Comparison of ENCODE assay signal across 8 cellular contexts in the genomic region with DNA sequence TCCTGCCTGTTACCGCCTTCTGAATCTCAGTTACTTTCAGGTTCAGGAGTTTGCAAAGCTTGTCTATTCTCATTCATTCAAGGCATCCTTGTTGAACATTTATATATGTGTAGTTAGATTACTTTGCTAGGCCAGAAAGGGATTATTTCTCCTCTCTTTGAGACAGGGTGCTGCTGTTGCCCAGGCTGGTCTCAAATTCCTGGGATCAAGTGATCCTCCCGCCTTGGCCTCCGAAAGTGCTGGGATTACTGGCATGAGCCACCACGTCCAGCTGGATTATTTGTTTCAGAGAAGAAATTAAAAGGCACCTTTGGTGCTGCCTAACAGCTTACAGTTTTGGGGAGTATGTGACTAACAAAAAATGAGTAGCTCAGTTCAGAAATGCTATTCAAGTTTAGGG. TPM values are rescaled to one million over a fixed set of nuclear protein-coding genes. Genes with fewer than 3 reads are reported as not detected.
DNase-seq lines count a peak whose midpoint lies in the region; ATAC-seq and TF ChIP-seq lines count a peak whose summit lies in the region.

No MANE protein-coding gene starts in this region.

- H3K4me1 ChIP-seq in SJCRH30 (no peaks in the 10 kb centered on the region), fibroblast of lung (ENCODE audit: control insufficient read depth, extremely low read depth, insufficient read depth, low read length) (peaks cover 7% of the 10 kb centered on the region), rectal smooth muscle tissue (ENCODE audit: control insufficient read depth, insufficient read depth, low read length) (peaks cover 11% of the 10 kb centered on the region)

- no peak for DNase-seq in SJCRH30
- no peak for DNase-seq in fibroblast of lung (ENCODE audit: low read depth in 2 of 2)
- no peak for DNase-seq in NCI-H2081 (lab: John Stamatoyannopoulos, UW)
- DNase-seq in SW480 (ENCODE audit: low spot score): no peak
- DNase-seq in NCI-H2107 (lab: John Stamatoyannopoulos, UW): no peak

- TF ChIP-seq CTCF in fibroblast of lung (conservative IDR thresholded peaks at IDR 0.05 in 1 of 2, IDR thresholded peaks at IDR 0.05 in 1 of 2; ENCODE audit: low read depth in 1 of 2, low read length in 2 of 2): no peak

- no peak overlapping the region for H2AFZ ChIP-seq in fibroblast of lung (ENCODE audit: low read length)

- no peak for ATAC-seq in GM21528 (IDR thresholded peaks at IDR 0.05; ENCODE audit: low FRiP score, unreplicated experiment)

- no peaks in the 10 kb centered on the region for H3K27me3 ChIP-seq in SJCRH30
- H3K27me3 ChIP-seq in fibroblast of lung (ENCODE audit: control insufficient read depth, insufficient read depth, low read length): no peaks in the 10 kb centered on the region
- H3K27me3 ChIP-seq in rectal smooth muscle tissue (ENCODE audit: control insufficient read depth, insufficient read depth, low read length): no peaks in the 10 kb centered on the region

- H3K36me3 ChIP-seq in SJCRH30 (no peaks in the 10 kb centered on the region), fibroblast of lung (ENCODE audit: control insufficient read depth, insufficient read depth, low read length) (no peaks in the 10 kb centered on the region), rectal smooth muscle tissue (ENCODE audit: control insufficient read depth, insufficient read depth, low read length) (no peaks in the 10 kb centered on the region)

- no peaks in the 10 kb centered on the region for H3K9me3 ChIP-seq in SJCRH30 (replicated peaks)
- no peaks in the 10 kb centered on the region for H3K9me3 ChIP-seq in fibroblast of lung (ENCODE audit: control insufficient read depth, insufficient read depth, low read depth, low read length)

- H3K79me2 ChIP-seq in fibroblast of lung (ENCODE audit: control insufficient read depth, insufficient read depth, low read length): peaks cover 33% of the 10 kb centered on the region

- H3K27ac ChIP-seq in SJCRH30 (peak overlapping the region; percentile 86), fibroblast of lung (ENCODE audit: insufficient read depth, low read length) (peak overlapping the region; percentile 99), rectal smooth muscle tissue (ENCODE audit: low read depth, low read length) (peak overlapping the region; percentile 84)

- peak overlapping the region; percentile 93 for H3K4me3 ChIP-seq in GM08714 (ENCODE audit: low read length)
- peak overlapping the region; percentile 97 for H3K4me3 ChIP-seq in SJCRH30
- H3K4me3 ChIP-seq in fibroblast of lung (replicated peaks in 1 of 4; ENCODE audit: control extremely low read depth in 1 of 4, insufficient read depth in 1 of 4, low read depth in 3 of 4, low read length in 4 of 4): peak overlapping the region; percentile 82 to 100 (median 91)
- H3K4me3 ChIP-seq in rectal smooth muscle tissue (ENCODE audit: low read length): peak overlapping the region; percentile 84

- H3K4me2 ChIP-seq in fibroblast of lung (ENCODE audit: extremely low read depth, insufficient read depth, low read length): peak overlapping the region; percentile 97

- H4K20me1 ChIP-seq in fibroblast of lung (ENCODE audit: control insufficient read depth, extremely low read depth, insufficient read depth, low read length): no peaks in the 10 kb centered on the region

- H3K9ac ChIP-seq in fibroblast of lung (ENCODE audit: insufficient read depth, low read length) (peak overlapping the region; percentile 99), rectal smooth muscle tissue (ENCODE audit: low read length) (peak overlapping the region; percentile 53)

RNA-seq across cellular contexts. Expression of a gene that starts 0.8 kb away (rescaled TPM):
- 33.1 and 33.3 TPM in 2 replicates for total RNA-seq in SJCRH30 (2014; rRNA removed; shearing (Covaris generic))
- total RNA-seq in fibroblast of lung: 38.6 and 47.8 TPM in 2 replicates
- polyA plus RNA-seq in fibroblast of lung: 89.5 and 92.3 TPM in 2 replicates
- polyA plus RNA-seq in fibroblast of lung (2012): 46.1 and 77.9 TPM in 2 replicates
- polyA minus RNA-seq in fibroblast of lung (ENCODE audit: low replicate concordance): 1.2 and 1.7 TPM in 2 replicates

RNA-seq across cellular contexts. Expression of a gene that starts 27.5 kb away (rescaled TPM):
- not detected in 2 replicates for total RNA-seq in SJCRH30 (2014; rRNA removed; shearing (Covaris generic))
- not detected in 2 replicates for total RNA-seq in fibroblast of lung
- polyA plus RNA-seq in fibroblast of lung: not detected in 2 replicates
- polyA plus RNA-seq in fibroblast of lung (2012): not detected in 2 replicates
- polyA minus RNA-seq in fibroblast of lung (ENCODE audit: low replicate concordance): not detected in 2 replicates

RNA-seq across cellular contexts. Expression of a gene that starts 35.3 kb away (rescaled TPM):
- total RNA-seq in SJCRH30 (2014; rRNA removed; shearing (Covaris generic)): 1.4 TPM in 2 replicates
- total RNA-seq in fibroblast of lung: under 0.01 TPM in 1 of 2 replicates, not detected in the other
- polyA plus RNA-seq in fibroblast of lung: 0.01 TPM in 1 of 2 replicates, not detected in the other
- 0.05 TPM in 1 of 2 replicates, not detected in the other for polyA plus RNA-seq in fibroblast of lung (2012)
- polyA minus RNA-seq in fibroblast of lung (ENCODE audit: low replicate concordance): not detected in 2 replicates

RNA-seq across cellular contexts. Expression of a gene that starts 57.1 kb away (rescaled TPM):
- total RNA-seq in SJCRH30 (2014; rRNA removed; shearing (Covaris generic)): 17.6 and 21.6 TPM in 2 replicates
- 3.6 TPM in 2 replicates for total RNA-seq in fibroblast of lung
- polyA plus RNA-seq in fibroblast of lung: 2.2 and 8.8 TPM in 2 replicates
- 2.6 and 8.7 TPM in 2 replicates for polyA plus RNA-seq in fibroblast of lung (2012)
- 1.9 and 9.3 TPM in 2 replicates for polyA minus RNA-seq in fibroblast of lung (ENCODE audit: low replicate concordance)
